In the genomic region with DNA sequence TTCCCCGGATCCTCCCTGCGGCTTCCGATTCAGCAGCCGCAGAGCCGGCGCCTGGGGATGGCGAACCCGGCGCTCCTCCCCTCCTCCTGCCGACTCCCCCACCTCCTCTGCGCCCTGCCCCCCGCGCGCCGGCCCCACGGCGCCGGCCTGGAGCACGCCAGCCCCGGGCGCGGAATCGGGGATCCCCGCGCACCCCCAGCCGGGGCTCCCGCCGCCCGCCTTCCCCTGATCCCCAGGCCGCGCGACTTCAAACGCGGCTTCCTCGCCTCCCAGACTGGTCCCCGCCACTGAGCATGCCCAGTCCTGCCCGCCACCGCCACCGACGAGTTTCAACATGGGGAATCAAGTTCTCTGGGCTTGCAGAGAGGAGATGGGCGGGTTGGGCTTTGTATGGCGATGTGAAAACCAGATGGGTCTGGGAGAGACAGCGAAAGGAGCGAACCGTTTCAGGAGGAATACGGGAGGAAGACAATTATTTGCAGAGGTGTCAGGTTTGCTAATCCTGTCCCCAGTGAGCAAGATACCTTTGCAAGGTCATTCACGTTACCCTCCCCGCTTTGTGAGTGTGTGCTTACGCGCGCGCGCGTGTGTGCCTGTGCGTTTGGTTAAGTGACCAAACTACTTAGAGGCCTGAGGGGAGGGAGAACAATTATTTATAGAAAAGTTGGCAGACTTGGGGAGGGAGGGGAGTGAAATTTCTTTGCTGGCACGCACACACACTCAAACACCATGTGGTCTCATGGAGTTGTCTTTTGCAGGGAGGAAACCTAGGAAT, we compare ENCODE assay signal across 1 cellular context.
TF ChIP-seq lines count a peak whose summit lies in the region.

Gene PANK1, minus strand, starts transcription at position 276 of the 775 bp plus-strand sequence. CDS start 351 bp downstream, outside the sequence.

TF ChIP-seq in K562, 482 proteins besides CTCF, POLR2A, EP300 and RAD21 (continued from another document and continues in another):
- TF ChIP-seq, protein P1, sequence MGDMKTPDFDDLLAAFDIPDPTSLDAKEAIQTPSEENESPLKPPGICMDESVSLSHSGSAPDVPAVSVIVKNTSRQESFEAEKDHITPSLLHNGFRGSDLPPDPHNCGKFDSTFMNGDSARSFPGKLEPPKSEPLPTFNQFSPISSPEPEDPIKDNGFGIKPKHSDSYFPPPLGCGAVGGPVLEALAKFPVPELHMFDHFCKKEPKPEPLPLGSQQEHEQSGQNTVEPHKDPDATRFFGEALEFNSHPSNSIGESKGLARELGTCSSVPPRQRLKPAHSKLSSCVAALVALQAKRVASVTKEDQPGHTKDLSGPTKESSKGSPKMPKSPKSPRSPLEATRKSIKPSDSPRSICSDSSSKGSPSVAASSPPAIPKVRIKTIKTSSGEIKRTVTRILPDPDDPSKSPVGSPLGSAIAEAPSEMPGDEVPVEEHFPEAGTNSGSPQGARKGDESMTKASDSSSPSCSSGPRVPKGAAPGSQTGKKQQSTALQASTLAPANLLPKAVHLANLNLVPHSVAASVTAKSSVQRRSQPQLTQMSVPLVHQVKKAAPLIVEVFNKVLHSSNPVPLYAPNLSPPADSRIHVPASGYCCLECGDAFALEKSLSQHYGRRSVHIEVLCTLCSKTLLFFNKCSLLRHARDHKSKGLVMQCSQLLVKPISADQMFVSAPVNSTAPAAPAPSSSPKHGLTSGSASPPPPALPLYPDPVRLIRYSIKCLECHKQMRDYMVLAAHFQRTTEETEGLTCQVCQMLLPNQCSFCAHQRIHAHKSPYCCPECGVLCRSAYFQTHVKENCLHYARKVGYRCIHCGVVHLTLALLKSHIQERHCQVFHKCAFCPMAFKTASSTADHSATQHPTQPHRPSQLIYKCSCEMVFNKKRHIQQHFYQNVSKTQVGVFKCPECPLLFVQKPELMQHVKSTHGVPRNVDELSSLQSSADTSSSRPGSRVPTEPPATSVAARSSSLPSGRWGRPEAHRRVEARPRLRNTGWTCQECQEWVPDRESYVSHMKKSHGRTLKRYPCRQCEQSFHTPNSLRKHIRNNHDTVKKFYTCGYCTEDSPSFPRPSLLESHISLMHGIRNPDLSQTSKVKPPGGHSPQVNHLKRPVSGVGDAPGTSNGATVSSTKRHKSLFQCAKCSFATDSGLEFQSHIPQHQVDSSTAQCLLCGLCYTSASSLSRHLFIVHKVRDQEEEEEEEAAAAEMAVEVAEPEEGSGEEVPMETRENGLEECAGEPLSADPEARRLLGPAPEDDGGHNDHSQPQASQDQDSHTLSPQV (IDR thresholded peaks at IDR 0.05), result peak; percentile 63; the same call in 1 of the 2 replicates
- TF ChIP-seq, protein P2, sequence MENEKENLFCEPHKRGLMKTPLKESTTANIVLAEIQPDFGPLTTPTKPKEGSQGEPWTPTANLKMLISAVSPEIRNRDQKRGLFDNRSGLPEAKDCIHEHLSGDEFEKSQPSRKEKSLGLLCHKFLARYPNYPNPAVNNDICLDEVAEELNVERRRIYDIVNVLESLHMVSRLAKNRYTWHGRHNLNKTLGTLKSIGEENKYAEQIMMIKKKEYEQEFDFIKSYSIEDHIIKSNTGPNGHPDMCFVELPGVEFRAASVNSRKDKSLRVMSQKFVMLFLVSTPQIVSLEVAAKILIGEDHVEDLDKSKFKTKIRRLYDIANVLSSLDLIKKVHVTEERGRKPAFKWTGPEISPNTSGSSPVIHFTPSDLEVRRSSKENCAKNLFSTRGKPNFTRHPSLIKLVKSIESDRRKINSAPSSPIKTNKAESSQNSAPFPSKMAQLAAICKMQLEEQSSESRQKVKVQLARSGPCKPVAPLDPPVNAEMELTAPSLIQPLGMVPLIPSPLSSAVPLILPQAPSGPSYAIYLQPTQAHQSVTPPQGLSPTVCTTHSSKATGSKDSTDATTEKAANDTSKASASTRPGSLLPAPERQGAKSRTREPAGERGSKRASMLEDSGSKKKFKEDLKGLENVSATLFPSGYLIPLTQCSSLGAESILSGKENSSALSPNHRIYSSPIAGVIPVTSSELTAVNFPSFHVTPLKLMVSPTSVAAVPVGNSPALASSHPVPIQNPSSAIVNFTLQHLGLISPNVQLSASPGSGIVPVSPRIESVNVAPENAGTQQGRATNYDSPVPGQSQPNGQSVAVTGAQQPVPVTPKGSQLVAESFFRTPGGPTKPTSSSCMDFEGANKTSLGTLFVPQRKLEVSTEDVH (IDR thresholded peaks at IDR 0.05; ENCODE audit: low read depth, partially characterized antibody), result no peak
- no peak for TF ChIP-seq THAP7 (CRISPR knock-in tag; IDR thresholded peaks at IDR 0.05)
- no peak for TF ChIP-seq MCM3 (IDR thresholded peaks at IDR 0.05)
- TF ChIP-seq E2F3 (CRISPR knock-in tag; IDR thresholded peaks at IDR 0.05), result no peak
- no peak for TF ChIP-seq ZNF444 (CRISPR knock-in tag; IDR thresholded peaks at IDR 0.05)
- TF ChIP-seq, protein P3, sequence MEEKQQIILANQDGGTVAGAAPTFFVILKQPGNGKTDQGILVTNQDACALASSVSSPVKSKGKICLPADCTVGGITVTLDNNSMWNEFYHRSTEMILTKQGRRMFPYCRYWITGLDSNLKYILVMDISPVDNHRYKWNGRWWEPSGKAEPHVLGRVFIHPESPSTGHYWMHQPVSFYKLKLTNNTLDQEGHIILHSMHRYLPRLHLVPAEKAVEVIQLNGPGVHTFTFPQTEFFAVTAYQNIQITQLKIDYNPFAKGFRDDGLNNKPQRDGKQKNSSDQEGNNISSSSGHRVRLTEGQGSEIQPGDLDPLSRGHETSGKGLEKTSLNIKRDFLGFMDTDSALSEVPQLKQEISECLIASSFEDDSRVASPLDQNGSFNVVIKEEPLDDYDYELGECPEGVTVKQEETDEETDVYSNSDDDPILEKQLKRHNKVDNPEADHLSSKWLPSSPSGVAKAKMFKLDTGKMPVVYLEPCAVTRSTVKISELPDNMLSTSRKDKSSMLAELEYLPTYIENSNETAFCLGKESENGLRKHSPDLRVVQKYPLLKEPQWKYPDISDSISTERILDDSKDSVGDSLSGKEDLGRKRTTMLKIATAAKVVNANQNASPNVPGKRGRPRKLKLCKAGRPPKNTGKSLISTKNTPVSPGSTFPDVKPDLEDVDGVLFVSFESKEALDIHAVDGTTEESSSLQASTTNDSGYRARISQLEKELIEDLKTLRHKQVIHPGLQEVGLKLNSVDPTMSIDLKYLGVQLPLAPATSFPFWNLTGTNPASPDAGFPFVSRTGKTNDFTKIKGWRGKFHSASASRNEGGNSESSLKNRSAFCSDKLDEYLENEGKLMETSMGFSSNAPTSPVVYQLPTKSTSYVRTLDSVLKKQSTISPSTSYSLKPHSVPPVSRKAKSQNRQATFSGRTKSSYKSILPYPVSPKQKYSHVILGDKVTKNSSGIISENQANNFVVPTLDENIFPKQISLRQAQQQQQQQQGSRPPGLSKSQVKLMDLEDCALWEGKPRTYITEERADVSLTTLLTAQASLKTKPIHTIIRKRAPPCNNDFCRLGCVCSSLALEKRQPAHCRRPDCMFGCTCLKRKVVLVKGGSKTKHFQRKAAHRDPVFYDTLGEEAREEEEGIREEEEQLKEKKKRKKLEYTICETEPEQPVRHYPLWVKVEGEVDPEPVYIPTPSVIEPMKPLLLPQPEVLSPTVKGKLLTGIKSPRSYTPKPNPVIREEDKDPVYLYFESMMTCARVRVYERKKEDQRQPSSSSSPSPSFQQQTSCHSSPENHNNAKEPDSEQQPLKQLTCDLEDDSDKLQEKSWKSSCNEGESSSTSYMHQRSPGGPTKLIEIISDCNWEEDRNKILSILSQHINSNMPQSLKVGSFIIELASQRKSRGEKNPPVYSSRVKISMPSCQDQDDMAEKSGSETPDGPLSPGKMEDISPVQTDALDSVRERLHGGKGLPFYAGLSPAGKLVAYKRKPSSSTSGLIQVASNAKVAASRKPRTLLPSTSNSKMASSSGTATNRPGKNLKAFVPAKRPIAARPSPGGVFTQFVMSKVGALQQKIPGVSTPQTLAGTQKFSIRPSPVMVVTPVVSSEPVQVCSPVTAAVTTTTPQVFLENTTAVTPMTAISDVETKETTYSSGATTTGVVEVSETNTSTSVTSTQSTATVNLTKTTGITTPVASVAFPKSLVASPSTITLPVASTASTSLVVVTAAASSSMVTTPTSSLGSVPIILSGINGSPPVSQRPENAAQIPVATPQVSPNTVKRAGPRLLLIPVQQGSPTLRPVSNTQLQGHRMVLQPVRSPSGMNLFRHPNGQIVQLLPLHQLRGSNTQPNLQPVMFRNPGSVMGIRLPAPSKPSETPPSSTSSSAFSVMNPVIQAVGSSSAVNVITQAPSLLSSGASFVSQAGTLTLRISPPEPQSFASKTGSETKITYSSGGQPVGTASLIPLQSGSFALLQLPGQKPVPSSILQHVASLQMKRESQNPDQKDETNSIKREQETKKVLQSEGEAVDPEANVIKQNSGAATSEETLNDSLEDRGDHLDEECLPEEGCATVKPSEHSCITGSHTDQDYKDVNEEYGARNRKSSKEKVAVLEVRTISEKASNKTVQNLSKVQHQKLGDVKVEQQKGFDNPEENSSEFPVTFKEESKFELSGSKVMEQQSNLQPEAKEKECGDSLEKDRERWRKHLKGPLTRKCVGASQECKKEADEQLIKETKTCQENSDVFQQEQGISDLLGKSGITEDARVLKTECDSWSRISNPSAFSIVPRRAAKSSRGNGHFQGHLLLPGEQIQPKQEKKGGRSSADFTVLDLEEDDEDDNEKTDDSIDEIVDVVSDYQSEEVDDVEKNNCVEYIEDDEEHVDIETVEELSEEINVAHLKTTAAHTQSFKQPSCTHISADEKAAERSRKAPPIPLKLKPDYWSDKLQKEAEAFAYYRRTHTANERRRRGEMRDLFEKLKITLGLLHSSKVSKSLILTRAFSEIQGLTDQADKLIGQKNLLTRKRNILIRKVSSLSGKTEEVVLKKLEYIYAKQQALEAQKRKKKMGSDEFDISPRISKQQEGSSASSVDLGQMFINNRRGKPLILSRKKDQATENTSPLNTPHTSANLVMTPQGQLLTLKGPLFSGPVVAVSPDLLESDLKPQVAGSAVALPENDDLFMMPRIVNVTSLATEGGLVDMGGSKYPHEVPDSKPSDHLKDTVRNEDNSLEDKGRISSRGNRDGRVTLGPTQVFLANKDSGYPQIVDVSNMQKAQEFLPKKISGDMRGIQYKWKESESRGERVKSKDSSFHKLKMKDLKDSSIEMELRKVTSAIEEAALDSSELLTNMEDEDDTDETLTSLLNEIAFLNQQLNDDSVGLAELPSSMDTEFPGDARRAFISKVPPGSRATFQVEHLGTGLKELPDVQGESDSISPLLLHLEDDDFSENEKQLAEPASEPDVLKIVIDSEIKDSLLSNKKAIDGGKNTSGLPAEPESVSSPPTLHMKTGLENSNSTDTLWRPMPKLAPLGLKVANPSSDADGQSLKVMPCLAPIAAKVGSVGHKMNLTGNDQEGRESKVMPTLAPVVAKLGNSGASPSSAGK (IDR thresholded peaks at IDR 0.05), result peak; percentile 67; the same call in 1 of the 2 replicates
- peak; percentile 14; the same call in 1 of the 2 replicates for TF ChIP-seq CREM (IDR thresholded peaks at IDR 0.05; ENCODE audit: low read depth)
- peak; percentile 59 for TF ChIP-seq TBP (optimal IDR thresholded peaks at IDR 0.05; ENCODE audit: low read depth, low read length)
- TF ChIP-seq MEF2D (tag; conservative IDR thresholded peaks at IDR 0.05; ENCODE audit: low read depth), result no peak
- TF ChIP-seq RAD51 (IDR thresholded peaks at IDR 0.05; ENCODE audit: borderline replicate concordance, low read depth), result no peak
- TF ChIP-seq RBFOX2 (IDR thresholded peaks at IDR 0.05; ENCODE audit: low read depth, low read length), result peak; percentile 48
- TF ChIP-seq, protein P4, sequence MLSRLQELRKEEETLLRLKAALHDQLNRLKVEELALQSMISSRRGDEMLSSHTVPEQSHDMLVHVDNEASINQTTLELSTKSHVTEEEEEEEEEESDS (CRISPR knock-in tag; IDR thresholded peaks at IDR 0.05), result no peak
- peak in 1 of 3 experiments; percentile 31 for TF ChIP-seq YY1 (IDR thresholded peaks at IDR 0.05; ENCODE audit: borderline replicate concordance in 1 of 3, control insufficient read depth in 1 of 3, extremely low read depth in 1 of 3, insufficient read depth in 3 of 3, insufficient read length in 1 of 3, insufficient replicate concordance in 2 of 3, low read depth in 1 of 3, low read length in 2 of 3)
- no peak for TF ChIP-seq CHD1 (IDR thresholded peaks at IDR 0.05; ENCODE audit: low read length)
- peak; percentile 65 for TF ChIP-seq POLR2G (IDR thresholded peaks at IDR 0.05; ENCODE audit: low read depth, low read length)
- no peak for TF ChIP-seq PRMT5 (CRISPR knock-in tag; IDR thresholded peaks at IDR 0.05)
- TF ChIP-seq TFAM (CRISPR knock-in tag; conservative IDR thresholded peaks at IDR 0.05), result no peak
- TF ChIP-seq CCNT2 (IDR thresholded peaks at IDR 0.05; ENCODE audit: borderline replicate concordance, extremely low read depth, insufficient read length, low read depth, low read length), result peak; percentile 9
- no peak for TF ChIP-seq HDAC6 (IDR thresholded peaks at IDR 0.05; ENCODE audit: low read depth, low read length)
- TF ChIP-seq NFE2 (IDR thresholded peaks at IDR 0.05; ENCODE audit: low read depth), result no peak
- TF ChIP-seq PYGO2 (tag; IDR thresholded peaks at IDR 0.05), result no peak
- no peak for TF ChIP-seq ATF1 (CRISPR knock-in tag; IDR thresholded peaks at IDR 0.05)
- peak; percentile 33; the same call in 1 of the 2 replicates for TF ChIP-seq ATF1 (tag; IDR thresholded peaks at IDR 0.05)
- no peak for TF ChIP-seq ZBED1 (IDR thresholded peaks at IDR 0.05)
- TF ChIP-seq, protein P5, sequence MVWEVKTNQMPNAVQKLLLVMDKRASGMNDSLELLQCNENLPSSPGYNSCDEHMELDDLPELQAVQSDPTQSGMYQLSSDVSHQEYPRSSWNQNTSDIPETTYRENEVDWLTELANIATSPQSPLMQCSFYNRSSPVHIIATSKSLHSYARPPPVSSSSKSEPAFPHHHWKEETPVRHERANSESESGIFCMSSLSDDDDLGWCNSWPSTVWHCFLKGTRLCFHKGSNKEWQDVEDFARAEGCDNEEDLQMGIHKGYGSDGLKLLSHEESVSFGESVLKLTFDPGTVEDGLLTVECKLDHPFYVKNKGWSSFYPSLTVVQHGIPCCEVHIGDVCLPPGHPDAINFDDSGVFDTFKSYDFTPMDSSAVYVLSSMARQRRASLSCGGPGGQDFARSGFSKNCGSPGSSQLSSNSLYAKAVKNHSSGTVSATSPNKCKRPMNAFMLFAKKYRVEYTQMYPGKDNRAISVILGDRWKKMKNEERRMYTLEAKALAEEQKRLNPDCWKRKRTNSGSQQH (CRISPR knock-in tag; IDR thresholded peaks at IDR 0.05), result no peak
- TF ChIP-seq NBN (IDR thresholded peaks at IDR 0.05; ENCODE audit: low read depth), result no peak
- no peak for TF ChIP-seq JUND (IDR thresholded peaks at IDR 0.05; ENCODE audit: borderline replicate concordance, low read depth, low read length)
- no peak; the same call in 2 of the 3 replicates for TF ChIP-seq JUND (tag; IDR thresholded peaks at IDR 0.05; ENCODE audit: borderline replicate concordance, low read depth, low read length)
- no peak for TF ChIP-seq POLR3A (IDR thresholded peaks at IDR 0.05; ENCODE audit: borderline replicate concordance, extremely low read depth, insufficient read depth, insufficient read length)
- TF ChIP-seq NFXL1 (CRISPR knock-in tag; IDR thresholded peaks at IDR 0.05), result no peak
- TF ChIP-seq ZNF224 (CRISPR knock-in tag; IDR thresholded peaks at IDR 0.05), result no peak
- TF ChIP-seq PHF8 (IDR thresholded peaks at IDR 0.05; ENCODE audit: borderline replicate concordance, low read length), result peak; percentile 43; the same call in 1 of the 2 replicates
- TF ChIP-seq ZNF445 (CRISPR knock-in tag; IDR thresholded peaks at IDR 0.05; ENCODE audit: low read depth), result no peak
- TF ChIP-seq CSDE1 (IDR thresholded peaks at IDR 0.05), result no peak
- no peak for TF ChIP-seq ZNF212 (CRISPR knock-in tag; IDR thresholded peaks at IDR 0.05)
- no peak for TF ChIP-seq FUS (optimal IDR thresholded peaks at IDR 0.05; ENCODE audit: low read depth, low read length)
- no peak for TF ChIP-seq WHSC1 (IDR thresholded peaks at IDR 0.05; ENCODE audit: low read length)
